In genomic region chr9:72165821-72166547, GRCh38 we compare ENCODE assay signal across 18 cellular contexts. TPM values are rescaled to one million over a fixed set of nuclear protein-coding genes. Genes with fewer than 3 reads are reported as not detected.
DNase-seq lines count a peak whose midpoint lies in the region; ATAC-seq, FAIRE-seq and TF ChIP-seq lines count a peak whose summit lies in the region.
"Had no signal": no experiment of that assay in that cellular context is flagged by ENCODE, and none has a peak within 500 bp of the region (broad histone marks: within the 10 kb centered on the region; RNA-seq: fewer than 3 reads in every experiment).

No MANE protein-coding gene starts in this region.

- H3K27ac Mint-ChIP-seq in GM23338, result no peak overlapping the region; the same call in 1 of the 2 replicates
- H3K27ac Mint-ChIP-seq in H9, result no peak overlapping the region

- no peak overlapping the region for H3K18ac ChIP-seq in H9 (ENCODE audit: insufficient read length, low read depth, low read length)

- H2BK5ac ChIP-seq in H9 (ENCODE audit: insufficient read length, low read length), result no peak overlapping the region

- H3K14ac ChIP-seq in H9 (ENCODE audit: insufficient read depth, low read length), result no peak overlapping the region

- no peaks in the 10 kb centered on the region for H3K4me1 ChIP-seq in GM23338 (ENCODE audit: insufficient read depth)
- H3K4me1 ChIP-seq in upper lobe of right lung, result no peaks in the 10 kb centered on the region
- H3K4me1 ChIP-seq in H9 (ENCODE audit: insufficient read depth, low read length), result no peaks in the 10 kb centered on the region
- H3K4me1 ChIP-seq: BE2C, Peyer's patch had no signal

- no peak overlapping the region for H2AK5ac ChIP-seq in H9 (ENCODE audit: insufficient read length, low read length)

- H3F3A ChIP-seq in GM23338 (replicated peaks; ENCODE audit: low read depth), result no peaks in the 10 kb centered on the region

- H3K9me3 Mint-ChIP-seq in GM23338 (no peaks in the 10 kb centered on the region; the same call in 1 of the 3 replicates), H9 (peaks cover 0 to 4% of the 10 kb centered on the region in 2 experiments; a peak in 4 of 5 replicates)
- H3K9me3 Mint-ChIP-seq in activated T-cell treated with anti-CD3 and anti-CD28 coated beads, Interleukin-2, amount 50 U/mL, for 4 hours, result no peaks in the 10 kb centered on the region

- ATAC-seq in GM23338, result no peak
- peak; percentile 48 for ATAC-seq in upper lobe of right lung
- ATAC-seq in activated T-cell treated with anti-CD3 and anti-CD28 coated beads, Interleukin-2, amount 50 U/mL, for 4 hours, result no peak

- peaks cover 4% of the 10 kb centered on the region; the same call in 2 of the 3 replicates for H3K4me1 Mint-ChIP-seq in GM23338
- no peaks in the 10 kb centered on the region for H3K4me1 Mint-ChIP-seq in activated T-cell treated with anti-CD3 and anti-CD28 coated beads, Interleukin-2, amount 50 U/mL, for 4 hours (ENCODE audit: low read depth)
- H3K4me1 Mint-ChIP-seq in H9, result peaks cover 3 to 4% of the 10 kb centered on the region in 2 experiments

- no peak overlapping the region for H2BK12ac ChIP-seq in H9 (ENCODE audit: insufficient read length, low read depth, low read length)

- no peak for FAIRE-seq in bronchial epithelial cell (lab: Jason Lieb, UNC)

- H3K27me3 Mint-ChIP-seq in GM23338 (ENCODE audit: insufficient read depth, low read depth, poor library complexity) (no peaks in the 10 kb centered on the region), H9 (ENCODE audit: low read depth) (no peaks in the 10 kb centered on the region)
- H3K27me3 Mint-ChIP-seq in activated T-cell treated with anti-CD3 and anti-CD28 coated beads, Interleukin-2, amount 50 U/mL, for 4 hours (ENCODE audit: low read depth), result no peaks in the 10 kb centered on the region

- no peak overlapping the region for H3K4me3 ChIP-seq in GM23338
- no peak overlapping the region for H3K4me3 ChIP-seq in bronchial epithelial cell (ENCODE audit: low read depth, low read length)
- no peak overlapping the region for H3K4me3 ChIP-seq in upper lobe of right lung
- H3K4me3 ChIP-seq: Peyer's patch had no signal

- intact Hi-C loops in upper lobe of right lung (cut with DNase I), result no loop called here

- H4K91ac ChIP-seq in H9 (ENCODE audit: insufficient read length, low read depth, low read length), result no peak overlapping the region

- no peak overlapping the region for H2AFZ ChIP-seq in GM23338
- H2AFZ ChIP-seq in H9 (ENCODE audit: low read length), result no peak overlapping the region

- TF ChIP-seq CTCF in GM23338 (conservative IDR thresholded peaks at IDR 0.05; ENCODE audit: low read depth in 2 of 2) (no peak), bronchial epithelial cell (IDR thresholded peaks at IDR 0.05; ENCODE audit: insufficient read depth, low read length, severe bottlenecking) (no peak), upper lobe of right lung (IDR thresholded peaks at IDR 0.05) (no peak), H9 (conservative IDR thresholded peaks at IDR 0.05) (no peak)

- no peak overlapping the region for H4K5ac ChIP-seq in H9 (ENCODE audit: insufficient read length, low read depth, low read length)

- no peak overlapping the region for H3K9ac ChIP-seq in H9 (ENCODE audit: extremely low read depth, insufficient read length, low read length)

- no peak overlapping the region for H2BK20ac ChIP-seq in H9 (ENCODE audit: low read depth, low read length, poor library complexity, severe bottlenecking)

- DNase-seq in GM23338 (ENCODE audit: low spot score), result no peak
- DNase-seq in OCI-M1 (lab: John Stamatoyannopoulos, UW), result peak; percentile 19
- DNase-seq in bronchial epithelial cell (ENCODE audit: low read depth), result peak; percentile 45
- no peak for DNase-seq in upper lobe of right lung
- DNase-seq in activated T-cell treated with anti-CD3 and anti-CD28 coated beads, Interleukin-2, amount 50 U/mL, for 4 hours, result no peak
- DNase-seq in HUDEP-2 (lab: John Stamatoyannopoulos, UW; ENCODE audit: unreplicated experiment in 76 of 76), result no peak
- DNase-seq in H9, result no peak
- DNase-seq: BE2C; EL; IMR-90; NCI-H1436 treated with DMSO at 0.1 percent for 48 hours; NCI-H2081 treated with DMSO at 0.1 percent for 48 hours; NCI-H526 treated with DMSO at 0.1 percent for 48 hours; NK-92 treated with Interleukin-12 subunit alpha and Interleukin-12 subunit beta, amount 100 ng/mL, for 24 hours; Peyer's patch; SHP77 treated with DMSO at 0.1 percent for 48 hours had no signal

- no CpG with 5 or more reads among the region's 4 CpGs for WGBS in H9 (ENCODE audit: extremely low coverage, insufficient read length, low lambda C conversion rate)

- H4K20me1 ChIP-seq in GM23338 (replicated peaks; ENCODE audit: insufficient read depth) (no peaks in the 10 kb centered on the region), H9 (ENCODE audit: control insufficient read depth, insufficient read depth, insufficient read length) (no peaks in the 10 kb centered on the region)

- no peaks in the 10 kb centered on the region; the same call in 2 of the 3 replicates for H3K36me3 Mint-ChIP-seq in GM23338 (ENCODE audit: low read depth)
- no peaks in the 10 kb centered on the region for H3K36me3 Mint-ChIP-seq in activated T-cell treated with anti-CD3 and anti-CD28 coated beads, Interleukin-2, amount 50 U/mL, for 4 hours (ENCODE audit: insufficient read depth)
- H3K36me3 Mint-ChIP-seq in H9 (ENCODE audit: insufficient read depth in 1 of 3, low read depth in 3 of 3), result peaks cover 0 to 2% (median 0%) of the 10 kb centered on the region in 3 experiments; a peak in 2 of 7 replicates

- H3K56ac ChIP-seq in H9 (ENCODE audit: insufficient read length, low read depth, low read length), result no peak overlapping the region

- H3K4ac ChIP-seq in H9 (ENCODE audit: low read depth, low read length), result no peak overlapping the region

- H3K4me2 ChIP-seq in GM23338 (no peak overlapping the region), H9 (ENCODE audit: insufficient read depth, insufficient read length, low read length) (no peak overlapping the region)

- no peaks in the 10 kb centered on the region for H3K79me1 ChIP-seq in H9 (ENCODE audit: insufficient read depth, low read depth, low read length, poor library complexity, severe bottlenecking)

- H3K4me3 Mint-ChIP-seq in GM23338 (no peak overlapping the region), H9 (no peak overlapping the region)
- H3K4me3 Mint-ChIP-seq in activated T-cell treated with anti-CD3 and anti-CD28 coated beads, Interleukin-2, amount 50 U/mL, for 4 hours, result no peak overlapping the region

- H3K79me2 ChIP-seq in GM23338 (replicated peaks; ENCODE audit: insufficient read depth) (no peaks in the 10 kb centered on the region), H9 (ENCODE audit: insufficient read depth, low read length) (no peaks in the 10 kb centered on the region)

- H3K27me3 ChIP-seq in GM23338 (ENCODE audit: insufficient read depth), result no peaks in the 10 kb centered on the region
- no peaks in the 10 kb centered on the region for H3K27me3 ChIP-seq in bronchial epithelial cell (ENCODE audit: control insufficient read depth, insufficient read depth, low read length)
- no peaks in the 10 kb centered on the region for H3K27me3 ChIP-seq in upper lobe of right lung
- H3K27me3 ChIP-seq in H9 (ENCODE audit: insufficient read depth, low read length), result no peaks in the 10 kb centered on the region
- H3K27me3 ChIP-seq: BE2C, Peyer's patch had no signal

- H3K27ac ChIP-seq in GM23338 (ENCODE audit: low read depth) (peak overlapping the region; percentile 9; the same call in 1 of the 2 replicates), upper lobe of right lung (no peak overlapping the region), H9 (ENCODE audit: insufficient read length, low read depth, low read length) (no peak overlapping the region)
- H3K27ac ChIP-seq: Peyer's patch had no signal

- H2BK120ac ChIP-seq in H9 (ENCODE audit: low read depth, low read length, poor library complexity, severe bottlenecking), result no peak overlapping the region

- H4K8ac ChIP-seq in H9 (replicated peaks; ENCODE audit: insufficient read length, low read depth, low read length), result no peak overlapping the region

- H3K36me3 ChIP-seq in GM23338 (ENCODE audit: insufficient read depth) (no peaks in the 10 kb centered on the region), bronchial epithelial cell (ENCODE audit: control insufficient read depth, insufficient read depth, low read length) (no peaks in the 10 kb centered on the region), upper lobe of right lung (no peaks in the 10 kb centered on the region)
- H3K36me3 ChIP-seq: BE2C had no signal

- H3K23ac ChIP-seq in H9 (ENCODE audit: insufficient read length, low read depth, low read length), result no peak overlapping the region

- no peak overlapping the region for H2BK15ac ChIP-seq in H9 (ENCODE audit: low read depth, low read length)

- H3K9me3 ChIP-seq in upper lobe of right lung (no peaks in the 10 kb centered on the region), H9 (ENCODE audit: control insufficient read depth, low read depth, low read length) (no peaks in the 10 kb centered on the region)
- H3K9me3 ChIP-seq: BE2C, Peyer's patch had no signal

- no peaks in the 10 kb centered on the region for H3K23me2 ChIP-seq in H9 (ENCODE audit: insufficient read length, low read depth, low read length, poor library complexity, severe bottlenecking)

- H3K9me2 ChIP-seq in GM23338 (ENCODE audit: insufficient read depth), result 0 out of 2 replicates have a peak, but pooled peaks cover 3% of the 10 kb centered on the region

- H3T11ph ChIP-seq in H9 (ENCODE audit: low read length), result no peak overlapping the region

TF ChIP-seq in GM23338, 12 proteins besides CTCF, POLR2A, EP300 and RAD21 (continues in another document):
- no peak for TF ChIP-seq POLR2AphosphoS5 (IDR thresholded peaks at IDR 0.05; ENCODE audit: low read depth)
- TF ChIP-seq NANOG (IDR thresholded peaks at IDR 0.05; ENCODE audit: borderline replicate concordance), result no peak
- no peak for TF ChIP-seq ETS1 (IDR thresholded peaks at IDR 0.05)
- no peak for TF ChIP-seq STAT1 (IDR thresholded peaks at IDR 0.05; ENCODE audit: unreplicated experiment)

RNA-seq across cellular contexts. Expression of gene GDA, which starts 16.7 kb away (rescaled TPM):
- 4.1 and 5.8 TPM in 2 replicates for total RNA-seq in GM23338 (2014; rRNA removed; shearing (Covaris generic))
- polyA plus RNA-seq in GM23338 (2016; fragmentation: Nextera tagmentation; extraction: Ambion mirVana), result 3.2 and 4.0 TPM in 2 replicates
- total RNA-seq in bronchial epithelial cell, result 1.8 and 4.4 TPM in 2 replicates
- total RNA-seq in upper lobe of right lung, result 0.20 TPM
- under 1 TPM in 2 of 3 donors, not detected in 1; 0.10 to 0.22 TPM for total RNA-seq in activated T-cell treated with anti-CD3 and anti-CD28 coated beads, Interleukin-2, amount 50 U/mL, for 4 hours
- total RNA-seq in H9 (2021), result 3.6 and 3.8 TPM in 2 replicates
- total RNA-seq: IMR-90, LHCN-M2 had no signal
- polyA plus RNA-seq: AG04450, IMR-90 had no signal

Comparison
In these comparisons a context has a peak if more than half of its experiments do, and no peak if none do; other contexts are left out.
1. DNase-seq: peak in OCI-M1 (single experiment) and bronchial epithelial cell (single experiment); none in GM23338 (single experiment), upper lobe of right lung (single experiment), activated T-cell treated with anti-CD3 and anti-CD28 coated beads, Interleukin-2, amount 50 U/mL, for 4 hours (single experiment), HUDEP-2 (0 of 76) and H9 (single experiment).